Comparison of ENCODE assay signal across 1 cellular context in the genomic region with DNA sequence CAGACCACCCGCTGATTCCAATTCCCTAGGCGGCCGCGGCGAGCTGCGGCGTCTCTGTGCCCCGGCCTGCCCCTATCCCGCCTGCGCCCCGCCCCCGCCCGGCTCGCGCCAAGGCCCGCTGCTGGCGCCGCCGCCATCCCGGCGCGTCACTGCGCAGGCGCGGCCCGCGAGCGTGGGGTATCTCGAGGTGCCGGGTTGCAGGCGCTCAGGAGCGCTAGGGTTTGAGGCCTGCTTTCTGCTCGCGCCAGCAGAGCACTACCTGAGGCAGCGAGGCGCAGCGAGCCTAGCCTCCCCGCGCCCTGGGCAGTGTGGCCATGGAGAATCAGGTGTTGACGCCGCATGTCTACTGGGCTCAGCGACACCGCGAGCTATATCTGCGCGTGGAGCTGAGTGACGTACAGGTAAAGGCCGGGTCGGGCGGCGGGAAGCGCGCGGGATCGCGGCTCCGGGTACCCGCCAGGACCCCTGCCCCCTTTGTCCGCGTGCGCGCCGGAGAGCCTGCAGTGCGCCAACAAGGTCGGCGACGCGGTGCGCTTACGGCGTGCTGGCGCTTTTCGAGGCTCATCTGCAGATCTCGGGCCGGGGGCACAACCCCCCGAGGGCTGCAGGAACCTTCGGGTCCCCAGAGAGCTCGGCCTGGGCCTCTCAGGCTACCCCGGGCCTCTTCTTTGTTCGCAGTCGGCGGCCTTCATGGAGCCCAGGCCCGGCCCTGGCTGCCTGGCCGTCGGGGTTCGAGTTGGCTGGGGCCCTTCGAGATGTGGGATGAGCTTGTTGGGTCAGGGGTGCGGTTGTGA.
TF ChIP-seq lines count a peak whose summit lies in the region.

Gene HACD3, plus strand, starts transcription at position 146 of the 794 bp plus-strand sequence. Its CDS starts 169 bp downstream, at position 315.

TF ChIP-seq in endothelial cell of umbilical vein, 7 proteins besides CTCF, POLR2A, EP300 and RAD21 (continued from another document):
- TF ChIP-seq MAX (IDR thresholded peaks at IDR 0.05; ENCODE audit: insufficient read depth, insufficient read length) (no peak), POLR2AphosphoS5 (IDR thresholded peaks at IDR 0.05; ENCODE audit: insufficient read depth, low read depth, low read length) (peak; percentile 58)
TF ChIP-seq in endothelial cell of umbilical vein: peak in this region for 1.
